7 cellular contexts compared by ENCODE assay signal in the genomic region with DNA sequence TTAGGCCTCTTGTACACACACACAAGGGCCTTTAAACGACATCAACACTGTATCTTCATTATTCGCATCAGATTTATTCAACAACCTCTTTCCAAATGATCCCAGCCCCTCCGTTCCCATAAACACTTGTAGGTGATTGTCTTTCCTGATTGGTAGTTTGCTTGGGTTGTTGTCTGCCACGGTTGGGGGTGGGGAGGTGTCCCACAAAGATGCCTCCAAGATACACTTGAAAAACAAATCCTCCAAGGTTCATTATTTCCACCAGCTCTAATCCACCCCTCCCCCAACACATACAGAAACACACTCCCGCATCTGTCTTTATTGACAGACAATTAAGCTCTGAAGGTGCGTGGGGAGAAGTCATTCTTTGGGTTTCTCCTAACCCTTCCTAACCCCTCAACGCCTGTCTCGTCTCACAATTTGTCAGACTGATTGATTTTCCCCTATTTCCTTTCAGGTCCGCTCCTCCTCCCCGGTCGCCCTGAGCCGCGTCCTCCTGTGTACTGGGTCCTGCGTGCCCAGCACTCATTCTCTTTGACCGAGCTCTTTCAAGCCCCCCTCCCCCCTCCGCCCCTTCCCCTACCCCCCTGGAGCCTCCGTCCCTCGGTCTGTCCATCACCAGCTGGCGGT. TPM values are rescaled to one million over a fixed set of nuclear protein-coding genes. Genes with fewer than 3 reads are reported as not detected.
A peak's percentile ranks its signal among the peaks of the same experiment; 100 is the strongest.
DNase-seq lines count a peak whose midpoint lies in the region; ATAC-seq, FAIRE-seq and TF ChIP-seq lines count a peak whose summit lies in the region.

No MANE protein-coding gene starts in this region.

- H3K9me3 ChIP-seq in adipocyte (ENCODE audit: control insufficient read depth, low read length) (no peaks in the 10 kb centered on the region), right atrium auricular region (no peaks in the 10 kb centered on the region)

- no peak for ATAC-seq in HG03039 (IDR thresholded peaks at IDR 0.05; ENCODE audit: unreplicated experiment)

- peak overlapping the region; percentile 98 to 99 for H3K27ac ChIP-seq in right atrium auricular region

- peaks cover 25% of the 10 kb centered on the region for H3K36me3 ChIP-seq in adipocyte (ENCODE audit: control insufficient read depth, insufficient read depth, low read length, severe bottlenecking)
- H3K36me3 ChIP-seq in right atrium auricular region: peaks cover 4% of the 10 kb centered on the region

- H3K4me1 ChIP-seq in adipocyte (ENCODE audit: control insufficient read depth, insufficient read depth, low read length) (peaks cover 43% of the 10 kb centered on the region), right atrium auricular region (peaks cover 0 to 50% of the 10 kb centered on the region in 2 donors)

- FAIRE-seq in GM12891 (lab: Jason Lieb, UNC): peak; percentile 13

- DNase-seq in GM12891 (ENCODE audit: insufficient read length, low spot score): no peak
- DNase-seq in NCI-H2171 treated with DMSO at 0.1 percent for 48 hours (lab: John Stamatoyannopoulos, UW): peak; percentile 54
- peak; percentile 56 for DNase-seq in adipocyte (ENCODE audit: low read depth)
- DNase-seq in right atrium auricular region (ENCODE audit: low spot score): no peak
- DNase-seq in renal cortical epithelial cell (ENCODE audit: low read depth): peak; percentile 18
- DNase-seq in epidermal melanocyte (ENCODE audit: insufficient read length, low spot score): no peak

- TF ChIP-seq POLR2A in GM12891 (IDR thresholded peaks at IDR 0.05; ENCODE audit: low read depth, low read length): 0 out of 2 replicates have a peak, but pooled peaks have one; percentile 7

- no peaks in the 10 kb centered on the region for H3K27me3 ChIP-seq in adipocyte (replicated peaks; ENCODE audit: control insufficient read depth, insufficient read depth, low read length)
- no peaks in the 10 kb centered on the region for H3K27me3 ChIP-seq in right atrium auricular region

- peak overlapping the region; percentile 94 for H3K9ac ChIP-seq in adipocyte (ENCODE audit: low read length)

- peak overlapping the region; percentile 88 for H3K4me3 ChIP-seq in adipocyte (ENCODE audit: low read length)
- H3K4me3 ChIP-seq in right atrium auricular region: peak overlapping the region; percentile 91 to 92

- TF ChIP-seq CTCF in right atrium auricular region (IDR thresholded peaks at IDR 0.05): no peak

TF ChIP-seq in GM12891, 5 proteins besides CTCF, POLR2A, EP300 and RAD21:
- TF ChIP-seq POLR2AphosphoS5 (IDR thresholded peaks at IDR 0.05; ENCODE audit: low read depth, low read length) (0 out of 2 replicates have a peak, but pooled peaks have one; percentile 25), TAF1 (IDR thresholded peaks at IDR 0.05; ENCODE audit: low read depth, low read length) (no peak)

RNA-seq across cellular contexts. Expression of a gene that starts 1.4 kb away (rescaled TPM):
- polyA plus RNA-seq in GM12891 (2012; ENCODE audit: low read depth, missing spikeins): 37.7 TPM
- total RNA-seq in right atrium auricular region (10 to 100 TPM; 44.6 to 54.5 TPM), renal cortical epithelial cell (57.5 and 150 TPM in 2 replicates)

Comparison
In these comparisons a context has a peak if more than half of its experiments do, and no peak if none do; other contexts are left out.
1. DNase-seq: peak in NCI-H2171 treated with DMSO at 0.1 percent for 48 hours (single experiment), adipocyte (single experiment) and renal cortical epithelial cell (single experiment); none in GM12891 (single experiment), right atrium auricular region (single experiment) and epidermal melanocyte (single experiment).